ENCODE assay signal across 20 cellular contexts in the genomic region with DNA sequence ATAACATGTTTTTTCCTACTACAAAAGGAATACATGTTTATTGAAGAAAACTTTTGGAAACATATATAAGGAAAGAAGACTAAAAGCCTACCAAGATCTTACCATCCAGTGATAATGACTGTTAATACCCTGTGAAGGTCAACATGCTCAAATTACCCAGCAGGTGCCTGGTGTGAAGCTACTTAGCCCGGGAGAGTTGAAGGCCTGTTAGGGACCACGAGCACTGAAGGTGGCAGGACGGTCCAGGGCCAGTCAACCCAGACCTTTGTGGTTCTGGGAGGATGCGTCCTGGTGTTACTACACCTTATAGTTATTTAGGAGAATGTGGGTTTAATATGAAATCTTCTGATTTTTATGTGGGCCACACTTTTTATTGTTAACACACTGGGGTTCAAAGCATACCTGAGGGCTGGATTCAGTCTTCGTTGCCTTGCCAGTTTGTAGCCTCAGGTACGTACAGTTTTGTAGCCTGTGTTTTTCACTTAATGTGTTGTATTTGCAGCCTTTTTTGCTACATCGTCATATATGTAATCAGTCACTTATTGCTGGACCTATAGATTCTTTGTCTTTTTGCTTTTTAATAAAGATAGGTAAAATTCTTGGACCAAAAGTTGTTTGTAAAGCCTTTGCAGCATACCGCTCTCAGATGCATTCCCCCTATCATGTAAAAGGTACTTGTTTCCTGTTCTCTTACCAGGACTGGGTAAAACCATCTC. TPM values are rescaled to one million over a fixed set of nuclear protein-coding genes. Genes with fewer than 3 reads are reported as not detected.
DNase-seq lines count a peak whose midpoint lies in the region; ATAC-seq, FAIRE-seq and TF ChIP-seq lines count a peak whose summit lies in the region.
"Had no signal": no experiment of that assay in that cellular context is flagged by ENCODE, and none has a peak within 500 bp of the region (broad histone marks: within the 10 kb centered on the region; RNA-seq: fewer than 3 reads in every experiment).

No MANE protein-coding gene starts in this region.

- H3K9me3 ChIP-seq in A549 = no peaks in the 10 kb centered on the region
- no peaks in the 10 kb centered on the region for H3K9me3 ChIP-seq in keratinocyte (ENCODE audit: control insufficient read depth, low read depth, low read length)
- no peaks in the 10 kb centered on the region for H3K9me3 ChIP-seq in effector memory CD4-positive, alpha-beta T cell (ENCODE audit: control insufficient read depth, low read length)

- H4K20me1 ChIP-seq in GM23338 (replicated peaks; ENCODE audit: insufficient read depth) = peaks cover 53% of the 10 kb centered on the region
- H4K20me1 ChIP-seq in keratinocyte (ENCODE audit: control insufficient read depth, extremely low read depth, insufficient read depth, low read length) = no peaks in the 10 kb centered on the region

- peaks cover 12% of the 10 kb centered on the region; the same call in 2 of the 3 replicates for H3K36me3 Mint-ChIP-seq in GM23338 (ENCODE audit: low read depth)
- H3K36me3 Mint-ChIP-seq: activated naive CD4-positive, alpha-beta T cell treated with anti-CD3 and anti-CD28 coated beads, Interleukin-2, amount 10 ng/mL, durations not matched to agents 7 days and 5 days; CD4-positive, CD25-positive, alpha-beta regulatory T cell; natural killer cell treated with Interleukin-12 subunit alpha and Interleukin-12 subunit beta and Interleukin-15 and Interleukin-18, amount 100 ng/mL, for 72 hours; stimulated activated memory B cell treated with anti-CD40 and anti-IgM and Interleukin-4, amounts not matched to agents 10 μg/mL and 1 μg/mL and 100 μg/mL, for 72 hours had no signal

- TF ChIP-seq RAD21 in A549 (conservative IDR thresholded peaks at IDR 0.05 in 1 of 2, IDR thresholded peaks at IDR 0.05 in 1 of 2) = no peak

- no peak overlapping the region for H2AFZ ChIP-seq in GM23338
- H2AFZ ChIP-seq in keratinocyte (ENCODE audit: control insufficient read depth, low read length) = no peak overlapping the region
- H2AFZ ChIP-seq: GM23248 had no signal

- dilution Hi-C loops in keratinocyte (cut with MboI; ENCODE audit: extremely low pct_ligation_motif_present, low sequenced_read_pairs) = no loop called here

- no peak for TF ChIP-seq POLR2A in A549 (IDR thresholded peaks at IDR 0.05; ENCODE audit: low read length)

- CTCF ChIA-PET in A549 (lab: Yijun Ruan, JAX) = no interaction called here

- peaks cover 100% of the 10 kb centered on the region for H3K79me2 ChIP-seq in GM23338 (replicated peaks; ENCODE audit: insufficient read depth)
- H3K79me2 ChIP-seq in keratinocyte (ENCODE audit: control insufficient read depth, insufficient read depth, low read length) = peaks cover 79% of the 10 kb centered on the region

- peaks cover 3% of the 10 kb centered on the region for H3K9me1 ChIP-seq in keratinocyte (ENCODE audit: control insufficient read depth, extremely low read depth, insufficient read depth, low read length)

- WGBS in A549 (ENCODE audit: missing lambda C conversion rate) = 91% methylated on average over 8 of the region's 8 CpGs

- no peak for TF ChIP-seq EP300 in A549 (IDR thresholded peaks at IDR 0.05)

- no peak overlapping the region for H3K4me3 ChIP-seq in A549
- no peak overlapping the region for H3K4me3 ChIP-seq in GM23338
- H3K4me3 ChIP-seq in keratinocyte (ENCODE audit: control insufficient read depth in 2 of 3, extremely low read depth in 1 of 3, insufficient read depth in 2 of 3, low read depth in 1 of 3, low read length in 3 of 3) = no peak overlapping the region
- no peak overlapping the region for H3K4me3 ChIP-seq in effector memory CD4-positive, alpha-beta T cell (ENCODE audit: insufficient read depth, low read depth, low read length, poor library complexity, severe bottlenecking)
- H3K4me3 ChIP-seq: GM23248 had no signal

- H3K27ac ChIP-seq in A549 = no peak overlapping the region
- no peak overlapping the region for H3K27ac ChIP-seq in GM23338 (ENCODE audit: low read depth)
- no peak overlapping the region for H3K27ac ChIP-seq in keratinocyte (ENCODE audit: control insufficient read depth, insufficient read depth, low read length)
- H3K27ac ChIP-seq in effector memory CD4-positive, alpha-beta T cell (ENCODE audit: insufficient read depth, low read length, poor library complexity, severe bottlenecking) = no peak overlapping the region
- H3K27ac ChIP-seq: GM23248 had no signal

- H3K9ac ChIP-seq in keratinocyte (ENCODE audit: control insufficient read depth, extremely low read depth, insufficient read depth, low read length) = no peak overlapping the region
- H3K9ac ChIP-seq: GM23248 had no signal

- H3K36me3 ChIP-seq in GM23338 (ENCODE audit: insufficient read depth) = no peaks in the 10 kb centered on the region
- no peaks in the 10 kb centered on the region for H3K36me3 ChIP-seq in keratinocyte (ENCODE audit: control insufficient read depth in 2 of 2, extremely low read depth in 1 of 2, insufficient read depth in 2 of 2, low read length in 2 of 2)
- no peaks in the 10 kb centered on the region for H3K36me3 ChIP-seq in effector memory CD4-positive, alpha-beta T cell (ENCODE audit: control insufficient read depth, insufficient read depth, low read length)

- ATAC-seq in A549 = no peak
- ATAC-seq in GM23338 = peak; percentile 70
- ATAC-seq: activated T-cell treated with anti-CD3 and anti-CD28 coated beads, Interleukin-2, amount 50 U/mL, for 72 hours; natural killer cell treated with Interleukin-12 subunit alpha and Interleukin-12 subunit beta and Interleukin-15 and Interleukin-18, amount 100 ng/mL, for 72 hours; stimulated activated memory B cell treated with anti-CD40 and anti-IgM and Interleukin-4, amounts not matched to agents 10 μg/mL and 1 μg/mL and 100 μg/mL, for 72 hours had no signal

- no peak overlapping the region for H3K27ac Mint-ChIP-seq in GM23338
- H3K27ac Mint-ChIP-seq: activated naive CD4-positive, alpha-beta T cell treated with anti-CD3 and anti-CD28 coated beads, Interleukin-2, amount 10 ng/mL, durations not matched to agents 7 days and 5 days; activated T-cell treated with anti-CD3 and anti-CD28 coated beads, Interleukin-2, amount 50 U/mL, for 72 hours; CD4-positive, CD25-positive, alpha-beta regulatory T cell; natural killer cell treated with Interleukin-12 subunit alpha and Interleukin-12 subunit beta and Interleukin-15 and Interleukin-18, amount 100 ng/mL, for 72 hours; stimulated activated memory B cell treated with anti-CD40 and anti-IgM and Interleukin-4, amounts not matched to agents 10 μg/mL and 1 μg/mL and 100 μg/mL, for 72 hours had no signal

- H3K4me3 Mint-ChIP-seq in GM23338 = no peak overlapping the region; the same call in 2 of the 3 replicates
- H3K4me3 Mint-ChIP-seq: activated naive CD4-positive, alpha-beta T cell treated with anti-CD3 and anti-CD28 coated beads, Interleukin-2, amount 10 ng/mL, durations not matched to agents 7 days and 5 days; activated T-cell treated with anti-CD3 and anti-CD28 coated beads, Interleukin-2, amount 50 U/mL, for 72 hours; CD4-positive, CD25-positive, alpha-beta regulatory T cell; natural killer cell treated with Interleukin-12 subunit alpha and Interleukin-12 subunit beta and Interleukin-15 and Interleukin-18, amount 100 ng/mL, for 72 hours; stimulated activated memory B cell treated with anti-CD40 and anti-IgM and Interleukin-4, amounts not matched to agents 10 μg/mL and 1 μg/mL and 100 μg/mL, for 72 hours had no signal

- no peak for DNase-seq in A549 (ENCODE audit: low read depth in 1 of 2, low spot score in 1 of 2)
- DNase-seq in GM23338 (ENCODE audit: low spot score) = peak; percentile 47
- peak; percentile 29 for DNase-seq in NCI-H510A treated with DMSO at 0.1 percent for 48 hours (lab: John Stamatoyannopoulos, UW)
- DNase-seq in keratinocyte (ENCODE audit: low read depth, low spot score) = no peak
- DNase-seq in effector memory CD4-positive, alpha-beta T cell = no peak
- no peak for DNase-seq in kidney tubule cell (ENCODE audit: low spot score)
- no peak for DNase-seq in DMS114 treated with DMSO at 0.1 percent for 48 hours (lab: John Stamatoyannopoulos, UW; ENCODE audit: unreplicated experiment)
- DNase-seq: activated naive CD4-positive, alpha-beta T cell treated with anti-CD3 and anti-CD28 coated beads, Interleukin-2, amount 10 ng/mL, durations not matched to agents 7 days and 5 days; activated T-cell treated with anti-CD3 and anti-CD28 coated beads, Interleukin-2, amount 50 U/mL, for 72 hours; CD4-positive, CD25-positive, alpha-beta regulatory T cell; central memory CD4-positive, alpha-beta T cell; erythroblast; foreskin melanocyte; GM23248; kidney; NCI-H187 treated with DMSO at 0.1 percent for 48 hours; posterior cingulate gyrus; stimulated activated CD4-positive, alpha-beta T cell treated with anti-CD3 and anti-CD28 coated beads, Interleukin-1b, Interleukin-23, amount 100 ng/mL, for 48 hours had no signal

- peaks cover 54% of the 10 kb centered on the region for H3K4me1 Mint-ChIP-seq in GM23338
- H3K4me1 Mint-ChIP-seq: activated naive CD4-positive, alpha-beta T cell treated with anti-CD3 and anti-CD28 coated beads, Interleukin-2, amount 10 ng/mL, durations not matched to agents 7 days and 5 days had no signal

- H3K27me3 ChIP-seq in GM23338 (ENCODE audit: insufficient read depth) (no peaks in the 10 kb centered on the region), keratinocyte (ENCODE audit: control insufficient read depth, extremely low read depth, insufficient read depth, low read length) (no peaks in the 10 kb centered on the region)
- H3K27me3 ChIP-seq in effector memory CD4-positive, alpha-beta T cell (replicated peaks; ENCODE audit: control insufficient read depth, insufficient read depth, low read length, poor library complexity, severe bottlenecking) = no peaks in the 10 kb centered on the region

- H3K9me3 Mint-ChIP-seq in GM23338 = no peaks in the 10 kb centered on the region
- H3K9me3 Mint-ChIP-seq: activated naive CD4-positive, alpha-beta T cell treated with anti-CD3 and anti-CD28 coated beads, Interleukin-2, amount 10 ng/mL, durations not matched to agents 7 days and 5 days; activated T-cell treated with anti-CD3 and anti-CD28 coated beads, Interleukin-2, amount 50 U/mL, for 72 hours; CD4-positive, CD25-positive, alpha-beta regulatory T cell; natural killer cell treated with Interleukin-12 subunit alpha and Interleukin-12 subunit beta and Interleukin-15 and Interleukin-18, amount 100 ng/mL, for 72 hours; stimulated activated memory B cell treated with anti-CD40 and anti-IgM and Interleukin-4, amounts not matched to agents 10 μg/mL and 1 μg/mL and 100 μg/mL, for 72 hours had no signal

- H3K9me2 ChIP-seq in GM23338 (ENCODE audit: insufficient read depth) = no peaks in the 10 kb centered on the region

- no peak for FAIRE-seq in A549 (lab: Jason Lieb, UNC)
- FAIRE-seq in keratinocyte (lab: Jason Lieb, UNC) = peak; percentile 56
- FAIRE-seq: kidney had no signal

- POLR2A ChIA-PET in A549 (lab: Yijun Ruan, JAX) = no interaction called here

- H3K4me1 ChIP-seq in A549 = peaks cover 26% of the 10 kb centered on the region
- peaks cover 37% of the 10 kb centered on the region for H3K4me1 ChIP-seq in GM23338 (ENCODE audit: insufficient read depth)
- peaks cover 22% of the 10 kb centered on the region for H3K4me1 ChIP-seq in keratinocyte (ENCODE audit: control insufficient read depth, extremely low read depth, insufficient read depth, low read length)
- no peaks in the 10 kb centered on the region for H3K4me1 ChIP-seq in effector memory CD4-positive, alpha-beta T cell (ENCODE audit: control insufficient read depth, insufficient read depth, low read length, poor library complexity, severe bottlenecking)

- H3K4me2 ChIP-seq in A549 (no peak overlapping the region), GM23338 (0 out of 2 replicates have a peak overlapping the region, but pooled peaks have one; percentile 5), keratinocyte (ENCODE audit: control insufficient read depth, extremely low read depth, insufficient read depth, low read depth, low read length) (no peak overlapping the region)

- H3K27me3 Mint-ChIP-seq in GM23338 (ENCODE audit: insufficient read depth, low read depth, poor library complexity) = peaks cover 5% of the 10 kb centered on the region

- TF ChIP-seq CTCF in A549 (IDR thresholded peaks at IDR 0.05) (no peak), GM23338 (conservative IDR thresholded peaks at IDR 0.05; ENCODE audit: low read depth in 2 of 2) (no peak), keratinocyte (optimal IDR thresholded peaks at IDR 0.05 in 1 of 3, IDR thresholded peaks at IDR 0.05 in 1 of 3, conservative IDR thresholded peaks at IDR 0.05 in 1 of 3; ENCODE audit: extremely low read depth in 1 of 3, insufficient read depth in 2 of 3, low read length in 3 of 3) (no peak)

- H3F3A ChIP-seq in GM23338 (replicated peaks; ENCODE audit: low read depth) = no peaks in the 10 kb centered on the region; the same call in 1 of the 2 replicates

RNA-seq across cellular contexts. Expression of a gene that starts 9.8 kb away (rescaled TPM):
- polyA plus RNA-seq in A549 (2011; rRNA removed) (23.7 and 24.4 TPM in 2 replicates), A549 (2017; fragmentation: RNase III; extraction: RNeasy Plus Mini Kit Qiagen cat#74134 plus additional on column Dnase treatment) (15.2 to 17.0 TPM (median 16.7 TPM) in 3 replicates), GM23338 (2016; fragmentation: Nextera tagmentation; extraction: Ambion mirVana) (83.4 and 95.7 TPM in 2 replicates), keratinocyte (31.1 to 60.0 TPM (median 34.3 TPM) in 3 replicates)
- 20.2 and 23.8 TPM in 2 replicates for polyA plus RNA-seq in A549 (2012; cell fraction: cytosol; rRNA removed)
- polyA plus RNA-seq in A549 (2012; cell fraction: nucleus; rRNA removed) = 28.0 and 32.0 TPM in 2 replicates
- 24.1 and 28.0 TPM in 2 replicates for polyA minus RNA-seq in A549 (2011; rRNA and poly(A)+ RNA removed)
- 68.2 and 77.9 TPM in 2 replicates for total RNA-seq in GM23338 (2014; rRNA removed; shearing (Covaris generic))
- polyA plus RNA-seq in keratinocyte (2011; ENCODE audit: low read depth) = 33.0 TPM
- 28.0 and 30.8 TPM in 2 replicates for polyA plus RNA-seq in keratinocyte (2011; cell fraction: cytosol; rRNA removed)
- polyA plus RNA-seq in keratinocyte (2011; cell fraction: nucleus; rRNA removed) = 63.6 and 72.5 TPM in 2 replicates
- 12.9 and 34.1 TPM in 2 replicates for polyA plus RNA-seq in keratinocyte (2012; ENCODE audit: low replicate concordance)
- 29.6 to 60.4 TPM (median 43.4 TPM) in 3 replicates for polyA minus RNA-seq in keratinocyte
- 24.4 TPM for polyA minus RNA-seq in keratinocyte (2011; cell fraction: cytosol; rRNA and poly(A)+ RNA removed)
- 30.0 and 64.6 TPM in 2 replicates for polyA minus RNA-seq in keratinocyte (2011; cell fraction: nucleus; rRNA and poly(A)+ RNA removed)

RNA-seq across cellular contexts. Expression of a gene that starts 10.6 kb away (rescaled TPM):
- polyA plus RNA-seq in A549 (2011; rRNA removed) = 34.3 and 38.9 TPM in 2 replicates
- 9.4 and 9.8 TPM in 2 replicates for polyA plus RNA-seq in A549 (2012; cell fraction: cytosol; rRNA removed)
- 7.4 and 8.6 TPM in 2 replicates for polyA plus RNA-seq in A549 (2012; cell fraction: nucleus; rRNA removed)
- 15.2 to 17.4 TPM (median 15.6 TPM) in 3 replicates for polyA plus RNA-seq in A549 (2017; fragmentation: RNase III; extraction: RNeasy Plus Mini Kit Qiagen cat#74134 plus additional on column Dnase treatment)
- 14.4 and 17.5 TPM in 2 replicates for polyA minus RNA-seq in A549 (2011; rRNA and poly(A)+ RNA removed)
- total RNA-seq in GM23338 (2014; rRNA removed; shearing (Covaris generic)) = 23.3 and 23.8 TPM in 2 replicates
- 30.6 and 40.5 TPM in 2 replicates for polyA plus RNA-seq in GM23338 (2016; fragmentation: Nextera tagmentation; extraction: Ambion mirVana)
- polyA plus RNA-seq in keratinocyte = 34.5 to 48.9 TPM (median 35.7 TPM) in 3 replicates
- 34.1 TPM for polyA plus RNA-seq in keratinocyte (2011; ENCODE audit: low read depth)
- 20.9 and 31.8 TPM in 2 replicates for polyA plus RNA-seq in keratinocyte (2011; cell fraction: cytosol; rRNA removed)
- 51.0 and 67.5 TPM in 2 replicates for polyA plus RNA-seq in keratinocyte (2011; cell fraction: nucleus; rRNA removed)
- polyA plus RNA-seq in keratinocyte (2012; ENCODE audit: low replicate concordance) = 19.9 and 22.7 TPM in 2 replicates
- polyA minus RNA-seq in keratinocyte = 10.2 to 33.5 TPM (median 23.7 TPM) in 3 replicates
- polyA minus RNA-seq in keratinocyte (2011; cell fraction: cytosol; rRNA and poly(A)+ RNA removed) = 9.4 TPM
- 23.1 and 33.2 TPM in 2 replicates for polyA minus RNA-seq in keratinocyte (2011; cell fraction: nucleus; rRNA and poly(A)+ RNA removed)

Comparison
In these comparisons a context has a peak if more than half of its experiments do, and no peak if none do; other contexts are left out.
1. DNase-seq: peak in GM23338 (single experiment) and NCI-H510A treated with DMSO at 0.1 percent for 48 hours (single experiment); none in A549 (0 of 2), keratinocyte (single experiment), effector memory CD4-positive, alpha-beta T cell (0 of 3), kidney tubule cell (single experiment) and DMS114 treated with DMSO at 0.1 percent for 48 hours (single experiment).